9 cellular contexts compared by ENCODE assay signal in genomic region chr2:179860255-179861026, GRCh38. TPM values are rescaled to one million over a fixed set of nuclear protein-coding genes. Genes with fewer than 3 reads are reported as not detected.
DNase-seq lines count a peak whose midpoint lies in the region; ATAC-seq and TF ChIP-seq lines count a peak whose summit lies in the region.
"Had no signal": no experiment of that assay in that cellular context is flagged by ENCODE, and none has a peak within 500 bp of the region (broad histone marks: within the 10 kb centered on the region; RNA-seq: fewer than 3 reads in every experiment).

No MANE protein-coding gene starts in this region.

- H3K4me3 ChIP-seq in BLaER1 treated with 17β-estradiol and CSF1 and Interleukin-3, amounts not matched to agents 10 nM and 100 nM = peak overlapping the region; percentile 55 to 71 (median 62)

- no peak for TF ChIP-seq CTCF in chondrocyte (IDR thresholded peaks at IDR 0.05)
- no peak for TF ChIP-seq CTCF in nephron progenitor cell (IDR thresholded peaks at IDR 0.05)

- peaks cover 55 to 81% (median 68%) of the 10 kb centered on the region in 11 experiments for H3K27me3 ChIP-seq in BLaER1 treated with 17β-estradiol and CSF1 and Interleukin-3, amounts not matched to agents 10 nM and 100 nM

- peak overlapping the region in 4 of 11 experiments; percentile 19 to 50 (median 34); a peak in 1 of 22 replicates for H3K9ac ChIP-seq in BLaER1 treated with 17β-estradiol and CSF1 and Interleukin-3, amounts not matched to agents 10 nM and 100 nM

- no peak overlapping the region for H3K27ac ChIP-seq in BLaER1 treated with 17β-estradiol and CSF1 and Interleukin-3, amounts not matched to agents 10 nM and 100 nM

- H3K9me3 Mint-ChIP-seq in chondrocyte (ENCODE audit: low read depth) (no peaks in the 10 kb centered on the region), nephron progenitor cell (no peaks in the 10 kb centered on the region)
- H3K9me3 Mint-ChIP-seq: stimulated activated naive CD8-positive, alpha-beta T cell treated with anti-CD3 and anti-CD28 coated beads, Interleukin-15, Interleukin-2, amounts not matched to agents 100 ng/mL and 50 ng/mL, for 24 hours had no signal

- DNase-seq in chondrocyte (ENCODE audit: low spot score) (no peak), nephron progenitor cell (peak; percentile 18), HT-29 (ENCODE audit: low spot score) (no peak)

- peaks cover 73% of the 10 kb centered on the region for H3K27me3 Mint-ChIP-seq in chondrocyte (ENCODE audit: low read depth)
- H3K27me3 Mint-ChIP-seq in nephron progenitor cell (ENCODE audit: low read depth, poor library complexity) = peaks cover 55% of the 10 kb centered on the region

- H3K4me2 ChIP-seq in BLaER1 treated with 17β-estradiol and CSF1 and Interleukin-3, amounts not matched to agents 10 nM and 100 nM = peak overlapping the region; percentile 92 to 99 (median 96)

- peaks cover 6 to 16% (median 12%) of the 10 kb centered on the region in 10 experiments; a peak in 17 of 20 replicates for H3K4me1 ChIP-seq in BLaER1 treated with 17β-estradiol and CSF1 and Interleukin-3, amounts not matched to agents 10 nM and 100 nM

- H3K36me3 Mint-ChIP-seq in chondrocyte (ENCODE audit: low read depth) (no peaks in the 10 kb centered on the region), nephron progenitor cell (ENCODE audit: low read depth) (no peaks in the 10 kb centered on the region)

- H3K4me3 Mint-ChIP-seq in chondrocyte (ENCODE audit: unreplicated experiment) (peak overlapping the region; percentile 45), nephron progenitor cell (peak overlapping the region; percentile 84)
- H3K4me3 Mint-ChIP-seq: stimulated activated naive CD8-positive, alpha-beta T cell treated with anti-CD3 and anti-CD28 coated beads, Interleukin-15, Interleukin-2, amounts not matched to agents 100 ng/mL and 50 ng/mL, for 24 hours had no signal

- H3K36me3 ChIP-seq in BLaER1 treated with 17β-estradiol and CSF1 and Interleukin-3, amounts not matched to agents 10 nM and 100 nM = no peaks in the 10 kb centered on the region

- H3K27ac Mint-ChIP-seq in chondrocyte (ENCODE audit: unreplicated experiment) = no peak overlapping the region
- H3K27ac Mint-ChIP-seq in nephron progenitor cell = no peak overlapping the region
- H3K27ac Mint-ChIP-seq: stimulated activated naive CD8-positive, alpha-beta T cell treated with anti-CD3 and anti-CD28 coated beads, Interleukin-15, Interleukin-2, amounts not matched to agents 100 ng/mL and 50 ng/mL, for 24 hours had no signal

- ATAC-seq in HG02852 (IDR thresholded peaks at IDR 0.05; ENCODE audit: unreplicated experiment) (peak; percentile 15), GM21786 (IDR thresholded peaks at IDR 0.05; ENCODE audit: unreplicated experiment) (no peak), GM19328 (IDR thresholded peaks at IDR 0.05; ENCODE audit: unreplicated experiment) (no peak), HG03520 (IDR thresholded peaks at IDR 0.05; ENCODE audit: unreplicated experiment) (no peak)

- H4K20me1 ChIP-seq in BLaER1 treated with 17β-estradiol and CSF1 and Interleukin-3, amounts not matched to agents 10 nM and 100 nM = peaks cover 0 to 20% (median 7%) of the 10 kb centered on the region in 11 experiments; a peak in 8 of 22 replicates

- H3K9me3 ChIP-seq in BLaER1 treated with 17β-estradiol and CSF1 and Interleukin-3, amounts not matched to agents 10 nM and 100 nM (replicated peaks in 1 of 11) = no peaks in the 10 kb centered on the region; a peak in 1 of 22 replicates

- peaks cover 21% of the 10 kb centered on the region for H3K4me1 Mint-ChIP-seq in chondrocyte (ENCODE audit: low read depth)
- H3K4me1 Mint-ChIP-seq in nephron progenitor cell = peaks cover 23% of the 10 kb centered on the region

RNA-seq across cellular contexts. Expression of gene ZNF385B, which starts 1.0 kb away (rescaled TPM):
- total RNA-seq in chondrocyte = 0.25 to 0.56 TPM (median 0.41 TPM) in 3 replicates
- not detected in 2 replicates for total RNA-seq in HT-29 (2014; rRNA removed; shearing (Covaris generic))
